In the genomic region with DNA sequence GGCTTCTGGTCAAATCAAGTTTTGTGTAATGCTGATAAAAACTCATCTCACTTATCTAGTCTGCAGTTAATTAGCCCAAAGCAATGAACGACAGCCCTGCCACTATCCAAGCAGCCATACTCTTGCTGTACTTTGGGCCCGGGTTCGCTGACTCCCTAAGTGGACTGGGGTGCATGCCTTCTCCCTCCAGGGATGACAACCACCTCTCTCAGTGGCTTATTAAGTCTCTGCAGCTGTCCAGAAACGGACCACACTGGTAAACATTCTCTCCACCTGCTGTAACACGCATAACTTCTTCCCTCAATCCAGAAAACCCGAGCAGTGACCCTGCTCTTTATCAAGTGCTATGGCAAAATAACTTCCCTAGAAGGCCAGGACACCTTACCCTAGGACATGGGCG, we compare ENCODE assay signal across 18 cellular contexts. TPM values are rescaled to one million over a fixed set of nuclear protein-coding genes. Genes with fewer than 3 reads are reported as not detected.
DNase-seq lines count a peak whose midpoint lies in the region; ATAC-seq and TF ChIP-seq lines count a peak whose summit lies in the region.
"Had no signal": no experiment of that assay in that cellular context is flagged by ENCODE, and none has a peak within 500 bp of the region (broad histone marks: within the 10 kb centered on the region; RNA-seq: fewer than 3 reads in every experiment).

No MANE protein-coding gene starts in this region.

- H3K27ac ChIP-seq in H9 (ENCODE audit: insufficient read length, low read depth, low read length), result no peak overlapping the region
- H3K27ac ChIP-seq in SJCRH30, result peak overlapping the region; percentile 49
- peak overlapping the region in 3 of 4 donors; percentile 48 to 99 (median 98) for H3K27ac ChIP-seq in sigmoid colon
- H3K27ac ChIP-seq: gastrocnemius medialis, skin epidermis had no signal

- H3K27me3 ChIP-seq in H9 (ENCODE audit: insufficient read depth, low read length) (no peaks in the 10 kb centered on the region), SJCRH30 (no peaks in the 10 kb centered on the region), sigmoid colon (no peaks in the 10 kb centered on the region)
- H3K27me3 ChIP-seq: gastrocnemius medialis had no signal

- H3K23me2 ChIP-seq in H9 (ENCODE audit: insufficient read length, low read depth, low read length, poor library complexity, severe bottlenecking), result peaks cover 6% of the 10 kb centered on the region

- no peak overlapping the region for H2BK12ac ChIP-seq in H9 (ENCODE audit: insufficient read length, low read depth, low read length)

- no peak overlapping the region for H2AFZ ChIP-seq in H9 (ENCODE audit: low read length)

- H3K27me3 Mint-ChIP-seq in H9 (ENCODE audit: low read depth), result no peaks in the 10 kb centered on the region; the same call in 1 of the 2 replicates
- peaks cover 7 to 10% (median 9%) of the 10 kb centered on the region in 3 donors for H3K27me3 Mint-ChIP-seq in immature natural killer cell (ENCODE audit: low read depth in 3 of 3)
- H3K27me3 Mint-ChIP-seq: activated CD4-positive, alpha-beta memory T cell treated with anti-CD3 and anti-CD28 coated beads for 36 hours had no signal

- intact Hi-C loops in sigmoid colon (cut with DNase I), result loop anchor here (5.0 kb wide), 1 partner anchor 91 kb away; the partner anchor contains the start of gene NPM3

- peaks cover 0 to 4% (median 0%) of the 10 kb centered on the region in 3 experiments; a peak in 1 of 7 replicates for H3K36me3 Mint-ChIP-seq in H9 (ENCODE audit: insufficient read depth in 1 of 3, low read depth in 3 of 3)
- H3K36me3 Mint-ChIP-seq in immature natural killer cell, result peaks cover 0 to 11% (median 10%) of the 10 kb centered on the region in 3 donors

- H2BK5ac ChIP-seq in H9 (ENCODE audit: insufficient read length, low read length), result no peak overlapping the region

- no peak overlapping the region for H2BK20ac ChIP-seq in H9 (ENCODE audit: low read depth, low read length, poor library complexity, severe bottlenecking)

- H3K27ac Mint-ChIP-seq in H9 (peak overlapping the region in 2 of 3 experiments; percentile 9 to 21; a peak in 1 of 7 replicates), immature natural killer cell (peak overlapping the region in 5 of 6 donors; percentile 1 to 70 (median 59))
- H3K27ac Mint-ChIP-seq: activated CD4-positive, alpha-beta memory T cell treated with anti-CD3 and anti-CD28 coated beads for 36 hours; activated naive CD4-positive, alpha-beta T cell treated with anti-CD3 and anti-CD28 coated beads, Interleukin-2, amount 50 U/mL, for 72 hours had no signal

- H3K4me3 Mint-ChIP-seq in H9 (no peak overlapping the region), immature natural killer cell (no peak overlapping the region)
- H3K4me3 Mint-ChIP-seq: activated CD4-positive, alpha-beta memory T cell treated with anti-CD3 and anti-CD28 coated beads for 36 hours had no signal

- H3K56ac ChIP-seq in H9 (ENCODE audit: insufficient read length, low read depth, low read length), result no peak overlapping the region

- H2BK15ac ChIP-seq in H9 (ENCODE audit: low read depth, low read length), result no peak overlapping the region

- ATAC-seq in HG02840 (IDR thresholded peaks at IDR 0.05; ENCODE audit: low FRiP score, unreplicated experiment), result no peak
- ATAC-seq in HG03439 (IDR thresholded peaks at IDR 0.05; ENCODE audit: unreplicated experiment), result no peak
- ATAC-seq: activated naive CD4-positive, alpha-beta T cell treated with anti-CD3 and anti-CD28 coated beads, Interleukin-2, amount 50 U/mL, for 72 hours; gastrocnemius medialis had no signal

- H3T11ph ChIP-seq in H9 (ENCODE audit: low read length), result no peak overlapping the region

- H3K4me2 ChIP-seq in H9 (ENCODE audit: insufficient read depth, insufficient read length, low read length), result no peak overlapping the region

- H2AK5ac ChIP-seq in H9 (ENCODE audit: insufficient read length, low read length), result no peak overlapping the region

- H3K14ac ChIP-seq in H9 (ENCODE audit: insufficient read depth, low read length), result no peak overlapping the region

- TF ChIP-seq CTCF in H9 (conservative IDR thresholded peaks at IDR 0.05) (no peak), sigmoid colon (IDR thresholded peaks at IDR 0.05) (no peak)

- no peak overlapping the region for H2BK120ac ChIP-seq in H9 (ENCODE audit: low read depth, low read length, poor library complexity, severe bottlenecking)

- H3K18ac ChIP-seq in H9 (ENCODE audit: insufficient read length, low read depth, low read length), result no peak overlapping the region

- DNase-seq in H9, result no peak
- peak; percentile 88 to 97 for DNase-seq in SJCRH30
- no peak for DNase-seq in immature natural killer cell
- no peak for DNase-seq in sigmoid colon
- DNase-seq in inferior parietal cortex (ENCODE audit: extremely low spot score), result no peak
- DNase-seq: activated CD4-positive, alpha-beta memory T cell treated with anti-CD3 and anti-CD28 coated beads for 36 hours; activated T-cell treated with anti-CD3 and anti-CD28 coated beads, Interleukin-2, amount 50 U/mL, for 48 hours; erythroblast; gastrocnemius medialis; NCI-H2029; NCI-H446 treated with DMSO at 0.1 percent for 48 hours; stimulated activated CD4-positive, alpha-beta T cell treated with anti-CD3 and anti-CD28 coated beads, Interleukin-4, amount 100 ng/mL, for 24 hours; substantia nigra; T-helper 1 cell had no signal

- H3K23ac ChIP-seq in H9 (ENCODE audit: insufficient read length, low read depth, low read length), result no peak overlapping the region

- H3K4me3 ChIP-seq in SJCRH30 (no peak overlapping the region), sigmoid colon (no peak overlapping the region)
- H3K4me3 ChIP-seq: gastrocnemius medialis, skin epidermis had no signal

- WGBS in H9 (ENCODE audit: extremely low coverage, insufficient read length, low lambda C conversion rate), result no CpG with 5 or more reads among the region's 7 CpGs
- WGBS in sigmoid colon, 2 donors, result 79 to 83% methylated on average over 7 of the region's 7 CpGs

- H3K4me1 Mint-ChIP-seq in H9, result peaks cover 27 to 28% of the 10 kb centered on the region in 2 experiments
- H3K4me1 Mint-ChIP-seq in immature natural killer cell, result peaks cover 58 to 83% of the 10 kb centered on the region in 2 donors

- H4K8ac ChIP-seq in H9 (replicated peaks; ENCODE audit: insufficient read length, low read depth, low read length), result no peak overlapping the region

- no peaks in the 10 kb centered on the region for H3K79me2 ChIP-seq in H9 (ENCODE audit: insufficient read depth, low read length)

- H3K79me1 ChIP-seq in H9 (ENCODE audit: insufficient read depth, low read depth, low read length, poor library complexity, severe bottlenecking), result peaks cover 3% of the 10 kb centered on the region

- no peak overlapping the region for H4K5ac ChIP-seq in H9 (ENCODE audit: insufficient read length, low read depth, low read length)

- 0 out of 5 replicates have a peak, but pooled peaks cover 0 to 2% of the 10 kb centered on the region in 2 experiments for H3K9me3 Mint-ChIP-seq in H9
- no peaks in the 10 kb centered on the region for H3K9me3 Mint-ChIP-seq in immature natural killer cell
- H3K9me3 Mint-ChIP-seq: activated CD4-positive, alpha-beta memory T cell treated with anti-CD3 and anti-CD28 coated beads for 36 hours; activated naive CD4-positive, alpha-beta T cell treated with anti-CD3 and anti-CD28 coated beads, Interleukin-2, amount 50 U/mL, for 72 hours had no signal

- no peak overlapping the region for H3K9ac ChIP-seq in H9 (ENCODE audit: extremely low read depth, insufficient read length, low read length)

- no peak overlapping the region for H4K91ac ChIP-seq in H9 (ENCODE audit: insufficient read length, low read depth, low read length)

- H3K36me3 ChIP-seq in SJCRH30 (no peaks in the 10 kb centered on the region; the same call in 1 of the 2 replicates), sigmoid colon (no peaks in the 10 kb centered on the region)
- H3K36me3 ChIP-seq: gastrocnemius medialis had no signal

- no peaks in the 10 kb centered on the region; the same call in 1 of the 2 replicates for H3K4me1 ChIP-seq in H9 (ENCODE audit: insufficient read depth, low read length)
- peaks cover 72% of the 10 kb centered on the region for H3K4me1 ChIP-seq in SJCRH30
- peaks cover 0 to 47% (median 45%) of the 10 kb centered on the region in 4 donors for H3K4me1 ChIP-seq in sigmoid colon

- TF ChIP-seq EP300 in sigmoid colon (IDR thresholded peaks at IDR 0.05), result no peak

- TF ChIP-seq POLR2A in sigmoid colon (IDR thresholded peaks at IDR 0.05), result no peak

- H3K4ac ChIP-seq in H9 (ENCODE audit: low read depth, low read length), result no peak overlapping the region

- H4K20me1 ChIP-seq in H9 (ENCODE audit: control insufficient read depth, insufficient read depth, insufficient read length), result no peaks in the 10 kb centered on the region

- no peaks in the 10 kb centered on the region for H3K9me3 ChIP-seq in H9 (ENCODE audit: control insufficient read depth, low read depth, low read length)
- no peaks in the 10 kb centered on the region for H3K9me3 ChIP-seq in SJCRH30 (replicated peaks)
- H3K9me3 ChIP-seq in sigmoid colon, result no peaks in the 10 kb centered on the region
- H3K9me3 ChIP-seq: gastrocnemius medialis had no signal

RNA-seq across cellular contexts. Expression of gene FBXW4, which starts 3.9 kb away (rescaled TPM):
- total RNA-seq in H9 (2021) (40.6 and 41.6 TPM in 2 replicates), sigmoid colon (100 to 1,000 TPM in 3 of 4 donors, 10 to 100 TPM in 1; 89.7 to 122 (median 111) TPM)
- 38.4 and 39.9 TPM in 2 replicates for total RNA-seq in SJCRH30 (2014; rRNA removed; shearing (Covaris generic))
- polyA plus RNA-seq in immature natural killer cell (1 to 10 TPM; 3.8 to 9.7 (median 6.1) TPM), sigmoid colon (10 to 100 TPM; 28.4 to 42.0 (median 33.5) TPM)

Comparison
In these comparisons a context has a peak if more than half of its experiments do, and no peak if none do; other contexts are left out.
1. DNase-seq: peak in SJCRH30 (2 of 2); none in H9 (single experiment), immature natural killer cell (0 of 3), sigmoid colon (single experiment) and inferior parietal cortex (single experiment).